21 cellular contexts compared by ENCODE assay signal in the genomic region with DNA sequence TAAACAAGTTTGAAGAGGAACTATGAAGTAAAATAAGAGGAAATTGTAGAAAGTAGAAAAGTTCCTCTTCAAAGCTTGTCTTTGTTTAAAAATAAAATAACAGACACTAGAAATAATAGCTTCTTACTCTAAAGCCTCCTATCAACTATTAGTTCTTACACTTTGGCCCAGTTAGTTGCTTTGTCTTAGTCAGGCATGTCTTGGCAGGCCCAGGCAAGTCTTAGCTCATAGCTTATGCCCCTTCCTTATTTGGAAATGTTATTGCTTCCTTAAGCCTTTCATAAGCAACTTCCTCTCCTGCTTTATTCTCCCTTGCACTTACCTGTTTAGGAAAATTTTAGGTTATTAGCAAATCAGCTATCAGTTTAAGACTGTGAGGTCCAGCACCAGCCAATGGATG.
A peak's percentile ranks its signal among the peaks of the same experiment; 100 is the strongest.
DNase-seq lines count a peak whose midpoint lies in the region; ATAC-seq, FAIRE-seq and TF ChIP-seq lines count a peak whose summit lies in the region.
"Had no signal": no experiment of that assay in that cellular context is flagged by ENCODE, and none has a peak within 500 bp of the region (broad histone marks: within the 10 kb centered on the region; RNA-seq: fewer than 3 reads in every experiment).

No MANE protein-coding gene starts in this region.

- H3K9me2 ChIP-seq in GM23338 (ENCODE audit: insufficient read depth): 0 out of 2 replicates have a peak, but pooled peaks cover 6% of the 10 kb centered on the region

- H3K27ac ChIP-seq in GM23338 (ENCODE audit: low read depth) (no peak overlapping the region), keratinocyte (ENCODE audit: control insufficient read depth, insufficient read depth, low read length) (peak overlapping the region; percentile 1), substantia nigra (ENCODE audit: low read depth, low read length, poor library complexity, severe bottlenecking) (no peak overlapping the region)
- H3K27ac ChIP-seq: hepatocyte, PC-9 had no signal

- H3K9ac ChIP-seq in keratinocyte (ENCODE audit: control insufficient read depth, extremely low read depth, insufficient read depth, low read length): no peak overlapping the region

- H3K4me3 ChIP-seq in GM23338 (no peak overlapping the region), choroid plexus epithelial cell (ENCODE audit: low read depth, low read length) (no peak overlapping the region), keratinocyte (ENCODE audit: control insufficient read depth in 2 of 3, extremely low read depth in 1 of 3, insufficient read depth in 2 of 3, low read depth in 1 of 3, low read length in 3 of 3) (no peak overlapping the region)
- H3K4me3 ChIP-seq: hepatocyte, PC-9 had no signal

- peaks cover 9% of the 10 kb centered on the region for H3K36me3 ChIP-seq in GM23338 (ENCODE audit: insufficient read depth)
- H3K36me3 ChIP-seq in keratinocyte (ENCODE audit: control insufficient read depth in 2 of 2, extremely low read depth in 1 of 2, insufficient read depth in 2 of 2, low read length in 2 of 2): no peaks in the 10 kb centered on the region

- H3F3A ChIP-seq in GM23338 (replicated peaks; ENCODE audit: low read depth): no peaks in the 10 kb centered on the region

- TF ChIP-seq CTCF in GM23338 (conservative IDR thresholded peaks at IDR 0.05; ENCODE audit: low read depth in 2 of 2): no peak
- TF ChIP-seq CTCF in choroid plexus epithelial cell (conservative IDR thresholded peaks at IDR 0.05; ENCODE audit: low read depth, low read length): no peak
- TF ChIP-seq CTCF in keratinocyte (optimal IDR thresholded peaks at IDR 0.05 in 1 of 3, IDR thresholded peaks at IDR 0.05 in 1 of 3, conservative IDR thresholded peaks at IDR 0.05 in 1 of 3; ENCODE audit: extremely low read depth in 1 of 3, insufficient read depth in 2 of 3, low read length in 3 of 3): no peak

- H3K4me2 ChIP-seq in GM23338 (0 out of 2 replicates have a peak overlapping the region, but pooled peaks have one; percentile 8), keratinocyte (ENCODE audit: control insufficient read depth, extremely low read depth, insufficient read depth, low read depth, low read length) (no peak overlapping the region)
- H3K4me2 ChIP-seq: hepatocyte, PC-9 had no signal

- no peak overlapping the region for H3K27ac Mint-ChIP-seq in GM23338
- H3K27ac Mint-ChIP-seq: activated CD4-positive, alpha-beta memory T cell treated with anti-CD3 and anti-CD28 coated beads, Interleukin-2, amount 10 ng/mL, durations not matched to agents 7 days and 5 days; T-helper 2 cell treated with Interferon-gamma antibody and Interleukin-4, amounts not matched to agents 5 μg/mL and 100 μg/mL, for 36 hours had no signal

- H3K9me3 Mint-ChIP-seq in GM23338: peaks cover 31% of the 10 kb centered on the region

- no peaks in the 10 kb centered on the region for H3K9me1 ChIP-seq in keratinocyte (ENCODE audit: control insufficient read depth, extremely low read depth, insufficient read depth, low read length)

- H4K20me1 ChIP-seq in GM23338 (replicated peaks; ENCODE audit: insufficient read depth): peaks cover 5% of the 10 kb centered on the region; the same call in 1 of the 2 replicates
- H4K20me1 ChIP-seq in keratinocyte (ENCODE audit: control insufficient read depth, extremely low read depth, insufficient read depth, low read length): no peaks in the 10 kb centered on the region

- ATAC-seq in GM23338 (no peak), Right ventricle myocardium superior (ENCODE audit: poor library complexity) (no peak), GM21619 (IDR thresholded peaks at IDR 0.05; ENCODE audit: unreplicated experiment) (no peak)

- no peaks in the 10 kb centered on the region; the same call in 2 of the 3 replicates for H3K4me1 Mint-ChIP-seq in GM23338
- H3K4me1 Mint-ChIP-seq: activated CD4-positive, alpha-beta memory T cell treated with anti-CD3 and anti-CD28 coated beads, Interleukin-2, amount 10 ng/mL, durations not matched to agents 7 days and 5 days had no signal

- H3K79me2 ChIP-seq in GM23338 (replicated peaks; ENCODE audit: insufficient read depth) (no peaks in the 10 kb centered on the region), keratinocyte (ENCODE audit: control insufficient read depth, insufficient read depth, low read length) (no peaks in the 10 kb centered on the region)
- H3K79me2 ChIP-seq: hepatocyte had no signal

- H3K27me3 Mint-ChIP-seq in GM23338 (ENCODE audit: insufficient read depth, low read depth, poor library complexity): peaks cover 32% of the 10 kb centered on the region
- H3K27me3 Mint-ChIP-seq: activated CD4-positive, alpha-beta memory T cell treated with anti-CD3 and anti-CD28 coated beads, Interleukin-2, amount 10 ng/mL, durations not matched to agents 7 days and 5 days had no signal

- H3K9me3 ChIP-seq in keratinocyte (ENCODE audit: control insufficient read depth, low read depth, low read length): peaks cover 11% of the 10 kb centered on the region

- dilution Hi-C loops in keratinocyte (cut with MboI; ENCODE audit: extremely low pct_ligation_motif_present, low sequenced_read_pairs): no loop called here

- DNase-seq in GM23338 (ENCODE audit: low spot score): no peak
- DNase-seq in NOMO-1 (lab: John Stamatoyannopoulos, UW; ENCODE audit: unreplicated experiment in 2 of 2): peak; percentile 43 to 66
- peak; percentile 66 for DNase-seq in choroid plexus epithelial cell (ENCODE audit: low read depth)
- peak; percentile 28 for DNase-seq in keratinocyte (ENCODE audit: low read depth, low spot score)
- no peak for DNase-seq in kidney glomerular epithelial cell (lab: John Stamatoyannopoulos, UW)
- DNase-seq in substantia nigra (lab: John Stamatoyannopoulos, UW): no peak
- no peak for DNase-seq in Right ventricle myocardium superior
- DNase-seq: activated CD4-positive, alpha-beta memory T cell treated with anti-CD3 and anti-CD28 coated beads, Interleukin-2, amount 10 ng/mL, durations not matched to agents 7 days and 5 days; activated T-cell treated with anti-CD3 and anti-CD28 coated beads for 4 hours; amniotic stem cell; effector CD8-positive, alpha-beta T cell; HCEC 1CT; NCI-H1436; NCI-H748 treated with DMSO at 0.1 percent for 48 hours; nucleus accumbens; PC-9; stimulated activated CD4-positive, alpha-beta T cell treated with anti-CD3 and anti-CD28 coated beads, Interleukin-12 subunit alpha, Interleukin-12 subunit beta, amount 100 ng/mL, for 4 hours had no signal

- H3K36me3 Mint-ChIP-seq in GM23338 (ENCODE audit: low read depth): peaks cover 18% of the 10 kb centered on the region; the same call in 2 of the 3 replicates

- no peak overlapping the region for H3K4me3 Mint-ChIP-seq in GM23338
- H3K4me3 Mint-ChIP-seq: activated CD4-positive, alpha-beta memory T cell treated with anti-CD3 and anti-CD28 coated beads, Interleukin-2, amount 10 ng/mL, durations not matched to agents 7 days and 5 days; T-helper 2 cell treated with Interferon-gamma antibody and Interleukin-4, amounts not matched to agents 5 μg/mL and 100 μg/mL, for 36 hours had no signal

- no peak for FAIRE-seq in keratinocyte (lab: Jason Lieb, UNC)
- FAIRE-seq: islet of Langerhans had no signal

- no peak overlapping the region for H2AFZ ChIP-seq in GM23338
- H2AFZ ChIP-seq in keratinocyte (ENCODE audit: control insufficient read depth, low read length): no peak overlapping the region
- H2AFZ ChIP-seq: hepatocyte, PC-9 had no signal

- H3K4me1 ChIP-seq in GM23338 (ENCODE audit: insufficient read depth) (peaks cover 6% of the 10 kb centered on the region; the same call in 1 of the 2 replicates), keratinocyte (ENCODE audit: control insufficient read depth, extremely low read depth, insufficient read depth, low read length) (peaks cover 4% of the 10 kb centered on the region)

- H3K27me3 ChIP-seq in GM23338 (ENCODE audit: insufficient read depth): peaks cover 44% of the 10 kb centered on the region
- H3K27me3 ChIP-seq in keratinocyte (ENCODE audit: control insufficient read depth, extremely low read depth, insufficient read depth, low read length): no peaks in the 10 kb centered on the region
- H3K27me3 ChIP-seq: hepatocyte had no signal

- intact Hi-C loops in Right ventricle myocardium superior (cut with DNase I): no loop called here

TF ChIP-seq in GM23338, 12 proteins besides CTCF, POLR2A, EP300 and RAD21:
- no peak for TF ChIP-seq ZNF331 (CRISPR knock-in tag; IDR thresholded peaks at IDR 0.05; ENCODE audit: low read depth)
- no peak for TF ChIP-seq CREB1 (CRISPR knock-in tag; IDR thresholded peaks at IDR 0.05; ENCODE audit: low read depth)
- TF ChIP-seq POLR2AphosphoS5 (IDR thresholded peaks at IDR 0.05; ENCODE audit: low read depth): no peak
- TF ChIP-seq EZH2 (IDR thresholded peaks at IDR 0.05; ENCODE audit: low read depth, unreplicated experiment): no peak

Comparison
In these comparisons a context has a peak if more than half of its experiments do, and no peak if none do; other contexts are left out.
1. DNase-seq: peak in NOMO-1 (2 of 2), choroid plexus epithelial cell (single experiment) and keratinocyte (single experiment); none in GM23338 (single experiment), kidney glomerular epithelial cell (single experiment), substantia nigra (0 of 49) and Right ventricle myocardium superior (single experiment).